7 cellular contexts compared by ENCODE assay signal in the genomic region with DNA sequence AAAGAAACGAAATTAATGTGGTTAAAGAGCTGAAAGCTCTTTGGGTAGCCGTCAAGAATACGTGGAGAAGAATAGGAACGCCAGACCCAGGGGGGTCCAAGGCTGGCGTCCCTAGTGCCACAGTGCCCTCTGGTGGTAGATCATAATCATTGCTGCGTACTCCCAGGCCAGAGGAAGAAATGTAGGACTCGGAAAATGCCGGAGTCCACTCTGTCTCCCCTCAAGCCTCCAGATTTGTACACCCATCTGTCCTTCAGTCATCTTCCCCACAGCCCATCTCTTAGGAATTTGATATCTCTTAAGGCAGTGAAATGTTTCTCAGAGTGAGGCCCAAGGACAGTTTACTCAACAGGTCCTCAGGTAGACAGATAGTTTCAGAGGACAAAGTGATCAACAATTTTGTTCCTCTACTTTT. TPM values are rescaled to one million over a fixed set of nuclear protein-coding genes. Genes with fewer than 3 reads are reported as not detected.
DNase-seq lines count a peak whose midpoint lies in the region; ATAC-seq and TF ChIP-seq lines count a peak whose summit lies in the region.

No MANE protein-coding gene starts in this region.

- peak overlapping the region; percentile 28; the same call in 1 of the 2 replicates for H2AFZ ChIP-seq in KMS-11 (ENCODE audit: low read depth)

- H3K36me3 ChIP-seq in KMS-11 (ENCODE audit: insufficient read depth) (no peaks in the 10 kb centered on the region), upper lobe of left lung (no peaks in the 10 kb centered on the region)

- H3K27ac Mint-ChIP-seq in osteocyte (ENCODE audit: unreplicated experiment), result peak overlapping the region; percentile 74

- peak overlapping the region; percentile 27; the same call in 1 of the 2 replicates for H3K4me2 ChIP-seq in KMS-11

- TF ChIP-seq CTCF in GM12873 (IDR thresholded peaks at IDR 0.05; ENCODE audit: insufficient read depth, low read depth, low read length, missing control alignments) (peak; percentile 94), KMS-11 (conservative IDR thresholded peaks at IDR 0.05; ENCODE audit: low read depth, low read length) (peak; percentile 93), foreskin fibroblast (IDR thresholded peaks at IDR 0.05; ENCODE audit: low read depth, low read length) (peak; percentile 73), osteocyte (IDR thresholded peaks at IDR 0.05) (peak; percentile 97), upper lobe of left lung (IDR thresholded peaks at IDR 0.05) (peak; percentile 82 to 91 (median 90))

- H3K9me3 Mint-ChIP-seq in osteocyte (ENCODE audit: unreplicated experiment), result no peaks in the 10 kb centered on the region

- ATAC-seq in upper lobe of left lung (ENCODE audit: low FRiP score in 2 of 2), result peak; percentile 86 to 90

- no peak for TF ChIP-seq EP300 in upper lobe of left lung (IDR thresholded peaks at IDR 0.05)

- H3K4me3 Mint-ChIP-seq in osteocyte (ENCODE audit: unreplicated experiment), result no peak overlapping the region

- H3K36me3 Mint-ChIP-seq in osteocyte (ENCODE audit: unreplicated experiment), result no peaks in the 10 kb centered on the region

- H3K9ac ChIP-seq in KMS-11, result no peak overlapping the region

- WGBS in upper lobe of left lung, 2 donors, result 3 to 7% methylated on average over 8 of the region's 8 CpGs

- H3K27me3 ChIP-seq in KMS-11 (ENCODE audit: insufficient read depth, low read depth) (no peaks in the 10 kb centered on the region), upper lobe of left lung (no peaks in the 10 kb centered on the region)

- no peaks in the 10 kb centered on the region for H3K9me3 ChIP-seq in upper lobe of left lung

- H4K20me1 ChIP-seq in KMS-11 (ENCODE audit: insufficient read depth), result no peaks in the 10 kb centered on the region

- no peaks in the 10 kb centered on the region for H3K27me3 Mint-ChIP-seq in osteocyte (ENCODE audit: unreplicated experiment)

- TF ChIP-seq POLR2A in upper lobe of left lung (IDR thresholded peaks at IDR 0.05), result no peak

- no peaks in the 10 kb centered on the region for H3K79me2 ChIP-seq in KMS-11 (ENCODE audit: insufficient read depth, low read depth)

- DNase-seq in RPMI7951 (ENCODE audit: low read depth), result peak; percentile 66
- peak; percentile 18 to 37 for DNase-seq in activated T-helper 1 cell treated with anti-CD3 and anti-CD28 coated beads, Interleukin-2, amount 50 U/mL, for 16 hours (ENCODE audit: low read depth in 1 of 2, low spot score in 1 of 2)
- DNase-seq in foreskin fibroblast, result peak; percentile 72 to 90
- peak; percentile 89 for DNase-seq in osteocyte (ENCODE audit: extremely low spot score, unreplicated experiment)
- DNase-seq in upper lobe of left lung, result peak in 1 of 2 donors; percentile 72

- H3K27ac ChIP-seq in KMS-11 (no peak overlapping the region), upper lobe of left lung (no peak overlapping the region)

- H3K4me3 ChIP-seq in KMS-11 (IDR thresholded peaks at IDR 0.05; ENCODE audit: insufficient read depth, low read depth, low read length) (no peak overlapping the region), foreskin fibroblast (ENCODE audit: low read depth in 1 of 2, low read length in 2 of 2) (no peak overlapping the region), upper lobe of left lung (no peak overlapping the region)

- H3K4me1 Mint-ChIP-seq in osteocyte (ENCODE audit: unreplicated experiment), result peaks cover 47% of the 10 kb centered on the region

- H3K4me1 ChIP-seq in KMS-11 (ENCODE audit: low read depth, poor library complexity, severe bottlenecking) (no peaks in the 10 kb centered on the region), upper lobe of left lung (peaks cover 8 to 12% (median 12%) of the 10 kb centered on the region in 4 donors)

RNA-seq across cellular contexts. Expression of a gene that starts 25.4 kb away (rescaled TPM):
- not detected in 2 replicates for total RNA-seq in RPMI7951 (2014; rRNA removed; shearing (Covaris generic))
- 0.21 and 0.55 TPM in 2 replicates for total RNA-seq in osteocyte
- 1 to 10 TPM in 5 of 6 donors, not detected in 1; 1.1 to 4.8 (median 2.1) TPM for total RNA-seq in upper lobe of left lung

RNA-seq across cellular contexts. Expression of a gene that starts 56.8 kb away (rescaled TPM):
- total RNA-seq in RPMI7951 (2014; rRNA removed; shearing (Covaris generic)), result 91.2 and 124 TPM in 2 replicates
- total RNA-seq in osteocyte (170 and 188 TPM in 2 replicates), upper lobe of left lung (100 to 1,000 TPM; 140 to 425 (median 202) TPM)
